Comparison of ENCODE assay signal across 12 cellular contexts in the genomic region with DNA sequence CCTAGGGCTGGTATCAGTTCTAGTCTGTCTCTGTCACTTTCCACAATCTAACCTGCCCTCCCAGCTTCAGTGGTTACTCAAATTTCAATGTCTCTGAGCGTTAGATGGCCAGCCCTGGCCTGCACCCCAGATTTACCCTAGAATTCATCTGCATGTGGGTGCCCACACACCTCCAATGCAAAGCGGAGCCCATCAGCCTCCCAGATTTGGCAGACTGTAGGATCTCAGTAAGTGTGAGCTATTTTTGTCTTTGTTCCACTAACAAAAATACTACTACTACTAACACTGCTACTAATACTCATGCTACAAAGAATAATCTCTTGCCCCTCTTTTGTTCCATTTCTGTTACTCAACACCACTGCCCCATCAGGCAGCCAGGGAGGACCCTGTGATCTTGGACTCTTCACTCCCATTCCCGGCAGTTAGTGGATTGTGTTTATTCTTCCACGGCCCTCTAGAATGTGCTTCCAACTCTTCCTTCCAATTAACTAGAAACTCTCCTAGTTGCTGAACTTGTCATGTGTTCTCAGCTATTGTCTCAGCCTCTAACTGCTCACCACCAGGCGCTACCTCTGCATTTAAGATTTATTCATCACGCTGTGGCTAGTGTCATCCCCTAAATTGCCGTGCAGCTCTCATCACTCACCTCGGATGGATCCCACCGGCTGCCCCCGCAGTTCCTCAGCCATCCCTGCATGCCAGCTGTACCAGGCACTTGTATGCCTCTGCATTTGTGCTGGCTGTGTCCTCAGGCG.
DNase-seq lines count a peak whose midpoint lies in the region; ATAC-seq, FAIRE-seq and TF ChIP-seq lines count a peak whose summit lies in the region.
"Had no signal": no experiment of that assay in that cellular context is flagged by ENCODE, and none has a peak within 500 bp of the region (broad histone marks: within the 10 kb centered on the region; RNA-seq: fewer than 3 reads in every experiment).

No MANE protein-coding gene starts in this region.

- peak overlapping the region; percentile 42 for H3K27ac Mint-ChIP-seq in osteocyte (ENCODE audit: unreplicated experiment)

- ATAC-seq in RWPE2 (ENCODE audit: low read depth) (no peak), Right ventricle myocardium superior (ENCODE audit: poor library complexity) (peak; percentile 71), pancreas (no peak), HG02763 (IDR thresholded peaks at IDR 0.05; ENCODE audit: unreplicated experiment) (no peak)

- H3K4me1 ChIP-seq in RWPE2 (ENCODE audit: insufficient read depth, poor library complexity, severe bottlenecking) (peaks cover 14% of the 10 kb centered on the region), pancreas (peaks cover 11 to 18% (median 12%) of the 10 kb centered on the region in 3 donors)
- H3K4me1 ChIP-seq: BE2C had no signal

- H3K27ac ChIP-seq in RWPE2 (ENCODE audit: poor library complexity, severe bottlenecking): peak overlapping the region; percentile 2
- no peak overlapping the region for H3K27ac ChIP-seq in pancreas

- TF ChIP-seq CTCF in RWPE2 (IDR thresholded peaks at IDR 0.05; ENCODE audit: poor library complexity, severe bottlenecking) (no peak), osteocyte (IDR thresholded peaks at IDR 0.05) (no peak), pancreas (IDR thresholded peaks at IDR 0.05) (no peak)

- WGBS in pancreas, 2 donors: 88 to 90% methylated on average over 11 of the region's 11 CpGs

- FAIRE-seq in pancreas (lab: Jason Lieb, UNC): no peak
- FAIRE-seq: colon had no signal

- H3K9me3 ChIP-seq in RWPE2 (ENCODE audit: severe bottlenecking) (no peaks in the 10 kb centered on the region), pancreas (no peaks in the 10 kb centered on the region)
- H3K9me3 ChIP-seq: BE2C had no signal

- H3K4me3 ChIP-seq in RWPE2 (ENCODE audit: severe bottlenecking) (no peak overlapping the region), pancreas (no peak overlapping the region)

- H3K36me3 Mint-ChIP-seq in osteocyte (ENCODE audit: unreplicated experiment): peaks cover 3% of the 10 kb centered on the region

- no peaks in the 10 kb centered on the region for H3K9me3 Mint-ChIP-seq in osteocyte (ENCODE audit: unreplicated experiment)

- H3K27me3 ChIP-seq in RWPE2 (ENCODE audit: insufficient read depth, poor library complexity, severe bottlenecking) (no peaks in the 10 kb centered on the region), pancreas (no peaks in the 10 kb centered on the region)
- H3K27me3 ChIP-seq: BE2C had no signal

- peaks cover 13% of the 10 kb centered on the region for H3K36me3 ChIP-seq in RWPE2 (ENCODE audit: low read depth)
- H3K36me3 ChIP-seq in pancreas: no peaks in the 10 kb centered on the region
- H3K36me3 ChIP-seq: BE2C had no signal

- H3K4me3 Mint-ChIP-seq in osteocyte (ENCODE audit: unreplicated experiment): no peak overlapping the region

- H3K4me1 Mint-ChIP-seq in osteocyte (ENCODE audit: unreplicated experiment): peaks cover 44% of the 10 kb centered on the region

- intact Hi-C loops in Right ventricle myocardium superior (cut with DNase I): no loop called here
- intact Hi-C loops in pancreas (cut with DNase I): no loop called here

- peak; percentile 39 for DNase-seq in Ammon's horn (ENCODE audit: low spot score)
- no peak for DNase-seq in RWPE2 (ENCODE audit: low spot score)
- DNase-seq in Right ventricle myocardium superior: no peak
- no peak for DNase-seq in osteocyte (ENCODE audit: extremely low spot score, unreplicated experiment)
- DNase-seq in pancreas: no peak
- no peak for DNase-seq in DMS79 treated with DMSO at 0.1 percent for 48 hours (lab: John Stamatoyannopoulos, UW)
- no peak for DNase-seq in OCI-M1 (lab: John Stamatoyannopoulos, UW)
- DNase-seq: BE2C, NCI-H2081, T-helper 2 cell had no signal

- no peaks in the 10 kb centered on the region for H3K27me3 Mint-ChIP-seq in osteocyte (ENCODE audit: unreplicated experiment)
